In genomic region chr10:119640384-119640783, GRCh38 we compare ENCODE assay signal across 6 cellular contexts.
"Had no signal": no experiment of that assay in that cellular context is flagged by ENCODE, and none has a peak within 500 bp of the region (broad histone marks: within the 10 kb centered on the region; RNA-seq: fewer than 3 reads in every experiment).

No MANE protein-coding gene starts in this region.

- H3K4me3 ChIP-seq: K562 had no signal

- H3K27ac ChIP-seq: HL-60, KMS-11 had no signal

- DNase-seq: IMR-90, KG1 had no signal

- H3K9ac ChIP-seq: KMS-11 had no signal

- H3K4me2 ChIP-seq: KMS-11 had no signal

- FAIRE-seq: HTR-8/SVneo, K562 had no signal

- ATAC-seq: K562 had no signal
